In genomic region chr16:82603784-82604411, GRCh38 we compare ENCODE assay signal across 8 cellular contexts. TPM values are rescaled to one million over a fixed set of nuclear protein-coding genes. Genes with fewer than 3 reads are reported as not detected.
DNase-seq lines count a peak whose midpoint lies in the region; ATAC-seq and TF ChIP-seq lines count a peak whose summit lies in the region.

No MANE protein-coding gene starts in this region.

- DNase-seq in A172 (ENCODE audit: low spot score), result peak; percentile 68
- DNase-seq in HAP-1 (ENCODE audit: low spot score in 2 of 2), result peak; percentile 79 to 81
- peak; percentile 45 for DNase-seq in astrocyte of the cerebellum (ENCODE audit: low read depth)
- peak; percentile 87 for DNase-seq in islet precursor cell
- DNase-seq in tibial nerve (ENCODE audit: low spot score in 2 of 2), result no peak
- no peak for DNase-seq in natural killer cell
- DNase-seq in activated T-cell treated with anti-CD3 and anti-CD28 coated beads, Interleukin-2, amount 50 U/mL, for 4 hours, result no peak

- ATAC-seq in GM18868 (IDR thresholded peaks at IDR 0.05; ENCODE audit: unreplicated experiment), result no peak
- ATAC-seq in natural killer cell, result no peak
- no peak for ATAC-seq in activated T-cell treated with anti-CD3 and anti-CD28 coated beads, Interleukin-2, amount 50 U/mL, for 4 hours

- no peaks in the 10 kb centered on the region for H3K36me3 ChIP-seq in HAP-1 (replicated peaks)
- no peaks in the 10 kb centered on the region for H3K36me3 ChIP-seq in tibial nerve

- peaks cover 0 to 10% of the 10 kb centered on the region in 2 donors for H3K27me3 Mint-ChIP-seq in natural killer cell (ENCODE audit: low read depth in 2 of 2)
- peaks cover 4% of the 10 kb centered on the region for H3K27me3 Mint-ChIP-seq in activated T-cell treated with anti-CD3 and anti-CD28 coated beads, Interleukin-2, amount 50 U/mL, for 4 hours (ENCODE audit: low read depth)

- no peaks in the 10 kb centered on the region for H3K27me3 ChIP-seq in HAP-1 (ENCODE audit: low read depth)
- H3K27me3 ChIP-seq in tibial nerve, result no peaks in the 10 kb centered on the region

- H3K4me3 Mint-ChIP-seq in natural killer cell, result no peak overlapping the region
- H3K4me3 Mint-ChIP-seq in activated T-cell treated with anti-CD3 and anti-CD28 coated beads, Interleukin-2, amount 50 U/mL, for 4 hours, result no peak overlapping the region

- H3K9me3 Mint-ChIP-seq in natural killer cell, result no peaks in the 10 kb centered on the region
- H3K9me3 Mint-ChIP-seq in activated T-cell treated with anti-CD3 and anti-CD28 coated beads, Interleukin-2, amount 50 U/mL, for 4 hours, result peaks cover 4% of the 10 kb centered on the region

- H3K4me3 ChIP-seq in HAP-1 (no peak overlapping the region), astrocyte of the cerebellum (ENCODE audit: low read depth, low read length) (no peak overlapping the region), tibial nerve (no peak overlapping the region)

- H3K4me1 Mint-ChIP-seq in natural killer cell, result no peaks in the 10 kb centered on the region
- H3K4me1 Mint-ChIP-seq in activated T-cell treated with anti-CD3 and anti-CD28 coated beads, Interleukin-2, amount 50 U/mL, for 4 hours (ENCODE audit: low read depth), result no peaks in the 10 kb centered on the region

- H3K9me3 ChIP-seq in HAP-1 (no peaks in the 10 kb centered on the region), tibial nerve (peaks cover 0 to 9% (median 0%) of the 10 kb centered on the region in 4 donors)

- H3K36me3 Mint-ChIP-seq in natural killer cell, result no peaks in the 10 kb centered on the region
- H3K36me3 Mint-ChIP-seq in activated T-cell treated with anti-CD3 and anti-CD28 coated beads, Interleukin-2, amount 50 U/mL, for 4 hours (ENCODE audit: insufficient read depth), result no peaks in the 10 kb centered on the region

- no peak overlapping the region for H3K27ac ChIP-seq in tibial nerve

- no peak for TF ChIP-seq POLR2A in tibial nerve (IDR thresholded peaks at IDR 0.05)

- TF ChIP-seq CTCF in astrocyte of the cerebellum (IDR thresholded peaks at IDR 0.05; ENCODE audit: low read depth, low read length, missing control alignments) (peak; percentile 83), tibial nerve (IDR thresholded peaks at IDR 0.05) (peak; percentile 20 to 56 (median 40)), natural killer cell (IDR thresholded peaks at IDR 0.05) (no peak)

- intact Hi-C loops in natural killer cell (cut with micrococcal nuclease), result no loop called here

- no peak overlapping the region for H3K27ac Mint-ChIP-seq in natural killer cell

- H3K4me1 ChIP-seq in HAP-1, result peaks cover 34% of the 10 kb centered on the region
- no peaks in the 10 kb centered on the region for H3K4me1 ChIP-seq in tibial nerve

- in situ Hi-C loops in HAP-1 (cut with MboI; ENCODE audit: low sequenced_read_pairs) (no loop called here), astrocyte of the cerebellum (cut with HindIII; ENCODE audit: low sequenced_read_pairs) (no loop called here)

- TF ChIP-seq EP300 in tibial nerve (IDR thresholded peaks at IDR 0.05), result no peak

- WGBS in tibial nerve, 2 donors, result 18 to 22% methylated on average over 5 of the region's 5 CpGs

RNA-seq across cellular contexts. Expression of gene CDH13, which starts 22.9 kb away (rescaled TPM):
- total RNA-seq in A172 (2014; rRNA removed; shearing (Covaris generic)), result 99.0 and 158 TPM in 2 replicates
- 10 to 100 TPM in 1 of 4 donors, 1 to 10 TPM in 3; 4.1 to 14.4 (median 5.8) TPM for total RNA-seq in tibial nerve
- total RNA-seq in natural killer cell, result not detected
- not detected for total RNA-seq in activated T-cell treated with anti-CD3 and anti-CD28 coated beads, Interleukin-2, amount 50 U/mL, for 4 hours

Comparison
In these comparisons a context has a peak if more than half of its experiments do, and no peak if none do; other contexts are left out.
1. DNase-seq: peak in A172 (single experiment), HAP-1 (2 of 2), astrocyte of the cerebellum (single experiment) and islet precursor cell (single experiment); none in tibial nerve (0 of 2), natural killer cell (single experiment) and activated T-cell treated with anti-CD3 and anti-CD28 coated beads, Interleukin-2, amount 50 U/mL, for 4 hours (single experiment).